In genomic region chr11:35127619-35128018, GRCh38 we compare ENCODE assay signal across 1 cellular context.
A peak's percentile ranks its signal among the peaks of the same experiment; 100 is the strongest.
TF ChIP-seq lines count a peak whose summit lies in the region.

No MANE protein-coding gene starts in this region.

TF ChIP-seq in GM12878, 131 proteins besides CTCF, POLR2A, EP300 and RAD21:
- TF ChIP-seq NFIC (IDR thresholded peaks at IDR 0.05; ENCODE audit: low read depth, low read length) (peak; percentile 15; the same call in 1 of the 2 replicates), JUNB (IDR thresholded peaks at IDR 0.05) (peak; percentile 73), KAT2A (conservative IDR thresholded peaks at IDR 0.05; ENCODE audit: control insufficient read depth, low read depth, low read length) (no peak), FOXK2 (IDR thresholded peaks at IDR 0.05) (no peak), MEF2B (IDR thresholded peaks at IDR 0.05; ENCODE audit: partially characterized antibody, poor library complexity, severe bottlenecking) (peak; percentile 23), RFX5 (IDR thresholded peaks at IDR 0.05; ENCODE audit: low read depth, low read length) (no peak), ZNF622 (IDR thresholded peaks at IDR 0.05) (no peak), BCL3 (IDR thresholded peaks at IDR 0.05; ENCODE audit: borderline replicate concordance, insufficient read depth, low read depth, low read length, poor library complexity, severe bottlenecking) (peak; percentile 67), BRCA1 (IDR thresholded peaks at IDR 0.05; ENCODE audit: low read depth, low read length) (no peak), RELA (IDR thresholded peaks at IDR 0.05; ENCODE audit: borderline replicate concordance, partially characterized antibody) (no peak), MTA3 (IDR thresholded peaks at IDR 0.05; ENCODE audit: borderline replicate concordance, low read length) (no peak; the same call in 1 of the 2 replicates), ETV6 (conservative IDR thresholded peaks at IDR 0.05 in 1 of 2, IDR thresholded peaks at IDR 0.05 in 1 of 2; ENCODE audit: borderline replicate concordance in 1 of 2, low read depth in 1 of 2) (0 out of 4 replicates have a peak, but pooled peaks of 1 of the 2 experiments have one; percentile 46), SMC3 (IDR thresholded peaks at IDR 0.05; ENCODE audit: borderline replicate concordance, low read length) (peak; percentile 4; the same call in 1 of the 2 replicates), NFYA (IDR thresholded peaks at IDR 0.05; ENCODE audit: borderline replicate concordance, low read depth, low read length) (no peak), TCF3 (IDR thresholded peaks at IDR 0.05; ENCODE audit: borderline replicate concordance, insufficient read depth, low read depth, low read length) (no peak), PAX5 (IDR thresholded peaks at IDR 0.05; ENCODE audit: borderline replicate concordance, low read depth, low read length) (no peak), FOXM1 (IDR thresholded peaks at IDR 0.05; ENCODE audit: low read depth, low read length) (peak; percentile 24; the same call in 1 of the 2 replicates), TCF7 (IDR thresholded peaks at IDR 0.05; ENCODE audit: borderline replicate concordance) (0 out of 2 replicates have a peak, but pooled peaks have one; percentile 31), CREB1 (IDR thresholded peaks at IDR 0.05; ENCODE audit: low read depth) (no peak), POLR2AphosphoS5 (IDR thresholded peaks at IDR 0.05; ENCODE audit: low read length) (no peak), IRF4 (IDR thresholded peaks at IDR 0.05; ENCODE audit: low read depth, low read length) (peak; percentile 27; the same call in 1 of the 2 replicates), SRF (IDR thresholded peaks at IDR 0.05; ENCODE audit: low read depth in 2 of 2, low read length in 2 of 2) (no peak), RUNX3 (IDR thresholded peaks at IDR 0.05; ENCODE audit: low read length) (peak; percentile 49; the same call in 1 of the 2 replicates), CREM (IDR thresholded peaks at IDR 0.05; ENCODE audit: low read depth) (peak; percentile 53; the same call in 1 of the 2 replicates)
